ENCODE assay signal across 12 cellular contexts in genomic region chr1:56508523-56508983, GRCh38.
DNase-seq lines count a peak whose midpoint lies in the region; ATAC-seq, FAIRE-seq and TF ChIP-seq lines count a peak whose summit lies in the region.
"Had no signal": no experiment of that assay in that cellular context is flagged by ENCODE, and none has a peak within 500 bp of the region (broad histone marks: within the 10 kb centered on the region; RNA-seq: fewer than 3 reads in every experiment).

No MANE protein-coding gene starts in this region.

- peak; percentile 84 for ATAC-seq in Right ventricle myocardium inferior

- peak overlapping the region in 8 of 11 experiments; percentile 9 to 81 (median 33); a peak in 16 of 22 replicates for H3K4me2 ChIP-seq in BLaER1 treated with 17β-estradiol and CSF1 and Interleukin-3, amounts not matched to agents 10 nM and 100 nM

- H3K27ac ChIP-seq in BLaER1 treated with 17β-estradiol and CSF1 and Interleukin-3, amounts not matched to agents 10 nM and 100 nM = peak overlapping the region in 5 of 11 experiments; percentile 18 to 83 (median 80); a peak in 10 of 22 replicates
- peak overlapping the region; percentile 73 for H3K27ac ChIP-seq in neutrophil

- H3K36me3 ChIP-seq in BLaER1 treated with 17β-estradiol and CSF1 and Interleukin-3, amounts not matched to agents 10 nM and 100 nM = peaks cover 0 to 15% (median 0%) of the 10 kb centered on the region in 11 experiments; a peak in 6 of 22 replicates
- peaks cover 19% of the 10 kb centered on the region for H3K36me3 ChIP-seq in neutrophil

- no peaks in the 10 kb centered on the region for H4K20me1 ChIP-seq in BLaER1 treated with 17β-estradiol and CSF1 and Interleukin-3, amounts not matched to agents 10 nM and 100 nM

- H3K9me3 ChIP-seq in BLaER1 treated with 17β-estradiol and CSF1 and Interleukin-3, amounts not matched to agents 10 nM and 100 nM (replicated peaks in 1 of 11) = peaks cover 0 to 7% (median 0%) of the 10 kb centered on the region in 11 experiments; a peak in 3 of 22 replicates
- H3K9me3 ChIP-seq in neutrophil = no peaks in the 10 kb centered on the region

- FAIRE-seq in GM19239 (lab: Jason Lieb, UNC) = no peak
- FAIRE-seq: GM12891 had no signal

- peaks cover 0 to 63% (median 0%) of the 10 kb centered on the region in 11 experiments; a peak in 4 of 22 replicates for H3K27me3 ChIP-seq in BLaER1 treated with 17β-estradiol and CSF1 and Interleukin-3, amounts not matched to agents 10 nM and 100 nM
- no peaks in the 10 kb centered on the region for H3K27me3 ChIP-seq in neutrophil

- no peak overlapping the region for H3K4me3 ChIP-seq in BLaER1 treated with 17β-estradiol and CSF1 and Interleukin-3, amounts not matched to agents 10 nM and 100 nM
- peak overlapping the region in 1 of 2 experiments; percentile 10 for H3K4me3 ChIP-seq in neutrophil (ENCODE audit: low read depth in 1 of 2, low read length in 1 of 2)

- peak; percentile 30 for DNase-seq in RPMI8226
- peak; percentile 84 for DNase-seq in Right ventricle myocardium inferior (ENCODE audit: missing footprints)
- no peak for DNase-seq in DMS153 treated with DMSO at 0.1 percent for 48 hours (lab: John Stamatoyannopoulos, UW; ENCODE audit: unreplicated experiment)
- no peak for DNase-seq in NOMO-1 treated with DMSO at 0.1 percent for 48 hours (lab: John Stamatoyannopoulos, UW; ENCODE audit: unreplicated experiment)
- DNase-seq in GM19239 (ENCODE audit: insufficient read length, low spot score) = no peak
- DNase-seq in stimulated activated CD8-positive, alpha-beta memory T cell treated with anti-CD3 and anti-CD28 coated beads, Interleukin-4, amount 100 ng/mL, for 48 hours = no peak
- DNase-seq: caudate nucleus; stimulated activated naive CD4-positive, alpha-beta T cell treated with Interleukin-2 at 50 U/mL for 16 hours; SW 1271 had no signal

- peaks cover 17 to 43% (median 35%) of the 10 kb centered on the region in 10 experiments for H3K4me1 ChIP-seq in BLaER1 treated with 17β-estradiol and CSF1 and Interleukin-3, amounts not matched to agents 10 nM and 100 nM
- peaks cover 45 to 49% of the 10 kb centered on the region in 2 experiments for H3K4me1 ChIP-seq in neutrophil (ENCODE audit: control insufficient read depth in 1 of 2, insufficient read depth in 1 of 2, low read depth in 1 of 2, low read length in 1 of 2)

- TF ChIP-seq CTCF in neutrophil (IDR thresholded peaks at IDR 0.05) = no peak

- no peak overlapping the region; a peak in 1 of 22 replicates for H3K9ac ChIP-seq in BLaER1 treated with 17β-estradiol and CSF1 and Interleukin-3, amounts not matched to agents 10 nM and 100 nM

- intact Hi-C loops in Right ventricle myocardium inferior (cut with DNase I) = loop anchor here (2.0 to 5.0 kb wide), 4 partner anchors 39 to 131 kb away; no protein-coding TSS in a partner anchor

Comparison
In these comparisons a context has a peak if more than half of its experiments do, and no peak if none do; other contexts are left out.
1. DNase-seq: peak in RPMI8226 (single experiment) and Right ventricle myocardium inferior (single experiment); none in DMS153 treated with DMSO at 0.1 percent for 48 hours (single experiment), NOMO-1 treated with DMSO at 0.1 percent for 48 hours (single experiment), GM19239 (single experiment) and stimulated activated CD8-positive, alpha-beta memory T cell treated with anti-CD3 and anti-CD28 coated beads, Interleukin-4, amount 100 ng/mL, for 48 hours (single experiment).